ENCODE assay signal across 17 cellular contexts in genomic region chr3:13874891-13875290, GRCh38. TPM values are rescaled to one million over a fixed set of nuclear protein-coding genes. Genes with fewer than 3 reads are reported as not detected.
"Had no signal": no experiment of that assay in that cellular context is flagged by ENCODE, and none has a peak within 500 bp of the region (broad histone marks: within the 10 kb centered on the region; RNA-seq: fewer than 3 reads in every experiment).

No MANE protein-coding gene starts in this region.

- H3K27ac ChIP-seq: foreskin keratinocyte, heart right ventricle, neural progenitor cell, parathyroid adenoma, tibial nerve, vagina had no signal

- H3K9me3 ChIP-seq: vagina had no signal

- H3K27me3 ChIP-seq: foreskin keratinocyte, vagina had no signal

- H3K4me3 ChIP-seq: heart right ventricle, lung, neural progenitor cell, tibial nerve, vagina had no signal

- DNase-seq: activated CD4-positive, CD25-positive, alpha-beta regulatory T cell treated with anti-CD3 and anti-CD28 coated beads, Interleukin-2, amount 50 U/mL, for 72 hours; activated naive CD4-positive, alpha-beta T cell; activated naive CD8-positive, alpha-beta T cell treated with anti-CD3 and anti-CD28 coated beads, Interleukin-2, amount 10 ng/mL, durations not matched to agents 7 days and 5 days; effector memory CD4-positive, alpha-beta T cell; foreskin keratinocyte; heart right ventricle; left colon; naive B cell; stimulated activated CD4-positive, alpha-beta T cell treated with anti-CD3 and anti-CD28 coated beads, Interleukin-15, amount 100 ng/mL, for 24 hours; stimulated activated CD4-positive, alpha-beta T cell treated with anti-CD3 and anti-CD28 coated beads, Interleukin-4, amount 100 ng/mL, for 1 hour; stimulated activated naive B cell treated with anti-CD40 and anti-IgM and Interleukin-4, amounts not matched to agents 10 μg/mL and 1 μg/mL and 100 μg/mL, for 72 hours had no signal

- ATAC-seq: foreskin keratinocyte; heart right ventricle; left colon; stimulated activated naive B cell treated with anti-CD40 and anti-IgM and Interleukin-4, amounts not matched to agents 10 μg/mL and 1 μg/mL and 100 μg/mL, for 72 hours had no signal

- H3K36me3 ChIP-seq: heart right ventricle, neural progenitor cell, tibial nerve, vagina had no signal

RNA-seq across cellular contexts. Expression of gene WNT7A, which starts 5.0 kb away (rescaled TPM):
- total RNA-seq: aorta, heart right ventricle, left colon, vagina had no signal
